2 cellular contexts compared by ENCODE assay signal in the genomic region with DNA sequence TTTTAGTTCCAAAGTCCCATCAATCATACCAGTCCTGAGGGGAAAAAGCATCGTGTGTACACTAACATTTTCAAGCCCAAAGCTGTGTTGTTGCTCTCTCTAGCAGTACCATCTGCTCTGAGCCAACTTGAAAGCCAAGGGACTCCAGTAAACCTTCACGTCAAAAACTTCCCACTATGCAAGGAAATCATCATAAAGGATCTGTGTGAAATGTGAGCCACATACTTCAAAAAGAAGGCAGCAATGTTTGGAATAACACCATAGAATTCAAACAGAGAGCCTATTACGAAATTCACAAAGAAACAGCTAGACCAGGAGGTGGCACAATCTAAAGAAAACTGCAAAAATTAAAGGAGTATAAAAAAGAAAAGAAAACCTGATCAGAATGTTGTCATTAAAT.
TF ChIP-seq lines count a peak whose summit lies in the region.

No MANE protein-coding gene starts in this region.

TF ChIP-seq in HEK293T, 16 proteins besides CTCF, POLR2A, EP300 and RAD21:
- TF ChIP-seq SP1 (IDR thresholded peaks at IDR 0.05): no peak
- no peak for TF ChIP-seq ELF4 (IDR thresholded peaks at IDR 0.05)
- TF ChIP-seq LEF1 (IDR thresholded peaks at IDR 0.05; ENCODE audit: borderline replicate concordance): no peak
- TF ChIP-seq ZNF384 (IDR thresholded peaks at IDR 0.05): no peak
- no peak for TF ChIP-seq HDGF (IDR thresholded peaks at IDR 0.05; ENCODE audit: borderline replicate concordance)
- no peak for TF ChIP-seq NFRKB (IDR thresholded peaks at IDR 0.05)
- no peak for TF ChIP-seq FOXA1 (IDR thresholded peaks at IDR 0.05)

TF ChIP-seq in H1, 55 proteins besides CTCF, POLR2A, EP300 and RAD21:
- peak; percentile 59; the same call in 1 of the 2 replicates for TF ChIP-seq POLR2AphosphoS5 (IDR thresholded peaks at IDR 0.05; ENCODE audit: low read depth, low read length)
- TF ChIP-seq YY1 (IDR thresholded peaks at IDR 0.05; ENCODE audit: low read depth, low read length): no peak
